In genomic region chr17:62965649-62966425, GRCh38 we compare ENCODE assay signal across 1 cellular context.
A peak's percentile ranks its signal among the peaks of the same experiment; 100 is the strongest.
TF ChIP-seq lines count a peak whose summit lies in the region.

TANC2 (plus strand) TSS chr17:62966235; CDS start chr17:63009560, 43,325 bp downstream.

TF ChIP-seq in SK-N-SH treated with all-trans-retinoic acid at 6 μM for 48 hours, 23 proteins besides CTCF, POLR2A, EP300 and RAD21 (continued from another document):
- TF ChIP-seq TSHZ2 (CRISPR knock-in tag; IDR thresholded peaks at IDR 0.05) (peak; percentile 92), ZNF8 (CRISPR knock-in tag; IDR thresholded peaks at IDR 0.05) (peak; percentile 7; the same call in 1 of the 2 replicates)
